9 cellular contexts compared by ENCODE assay signal in genomic region chr10:80509403-80510161, GRCh38. TPM values are rescaled to one million over a fixed set of nuclear protein-coding genes. Genes with fewer than 3 reads are reported as not detected.
DNase-seq lines count a peak whose midpoint lies in the region; ATAC-seq and TF ChIP-seq lines count a peak whose summit lies in the region.
"Had no signal": no experiment of that assay in that cellular context is flagged by ENCODE, and none has a peak within 500 bp of the region (broad histone marks: within the 10 kb centered on the region; RNA-seq: fewer than 3 reads in every experiment).

No MANE protein-coding gene starts in this region.

- ATAC-seq in left lobe of liver (peak; percentile 21), upper lobe of left lung (ENCODE audit: low FRiP score in 2 of 2) (peak in 1 of 2 donors; percentile 17), HG02642 (IDR thresholded peaks at IDR 0.05; ENCODE audit: poor library complexity, unreplicated experiment) (no peak)

- H3K27ac Mint-ChIP-seq in activated naive CD4-positive, alpha-beta T cell treated with anti-CD3 and anti-CD28 coated beads for 36 hours: peak overlapping the region; percentile 80

- peak in 2 of 4 donors; percentile 65 to 71 for TF ChIP-seq EP300 in upper lobe of left lung (IDR thresholded peaks at IDR 0.05)

- H3K4me3 Mint-ChIP-seq in activated naive CD4-positive, alpha-beta T cell treated with anti-CD3 and anti-CD28 coated beads for 36 hours: no peak overlapping the region

- TF ChIP-seq CTCF in cardiac fibroblast (IDR thresholded peaks at IDR 0.05; ENCODE audit: low read depth, low read length): no peak
- TF ChIP-seq CTCF in upper lobe of left lung (IDR thresholded peaks at IDR 0.05): no peak
- TF ChIP-seq CTCF in GM20000 (IDR thresholded peaks at IDR 0.05; ENCODE audit: extremely low read depth, missing control alignments): no peak

- peaks cover 45 to 90% (median 67%) of the 10 kb centered on the region in 4 donors for H3K36me3 ChIP-seq in upper lobe of left lung

- H3K9me3 Mint-ChIP-seq in activated naive CD4-positive, alpha-beta T cell treated with anti-CD3 and anti-CD28 coated beads for 36 hours: no peaks in the 10 kb centered on the region

- DNase-seq in activated naive CD4-positive, alpha-beta T cell treated with anti-CD3 and anti-CD28 coated beads for 36 hours: no peak
- DNase-seq in activated naive CD4-positive, alpha-beta T cell treated with anti-CD3 and anti-CD28 coated beads, Interleukin-2, amount 50 U/mL, for 16 hours: no peak
- DNase-seq in cardiac fibroblast (ENCODE audit: low read depth in 2 of 2) (peak; percentile 89 to 92), left lobe of liver (ENCODE audit: low spot score) (no peak), upper lobe of left lung (peak in 1 of 2 donors; percentile 56), SKM-1 treated with dmso at 0.1 percent for 144 hours (lab: John Stamatoyannopoulos, UW; ENCODE audit: unreplicated experiment) (no peak), GM20000 (ENCODE audit: low spot score) (no peak)
- DNase-seq: hippocampal formation had no signal

- peaks cover 23% of the 10 kb centered on the region for H3K36me3 Mint-ChIP-seq in activated naive CD4-positive, alpha-beta T cell treated with anti-CD3 and anti-CD28 coated beads for 36 hours (ENCODE audit: low read depth)

- TF ChIP-seq POLR2A in upper lobe of left lung (IDR thresholded peaks at IDR 0.05): peak in 1 of 4 donors; percentile 11

- no peaks in the 10 kb centered on the region for H3K9me3 ChIP-seq in upper lobe of left lung

- H3K4me1 ChIP-seq in upper lobe of left lung: peaks cover 54 to 73% (median 65%) of the 10 kb centered on the region in 4 donors

- no peaks in the 10 kb centered on the region for H3K27me3 ChIP-seq in upper lobe of left lung

- H3K27me3 Mint-ChIP-seq in activated naive CD4-positive, alpha-beta T cell treated with anti-CD3 and anti-CD28 coated beads for 36 hours (ENCODE audit: low read depth): no peaks in the 10 kb centered on the region

- intact Hi-C loops in activated naive CD4-positive, alpha-beta T cell treated with anti-CD3 and anti-CD28 coated beads for 36 hours (cut with micrococcal nuclease): no loop called here

- peaks cover 38% of the 10 kb centered on the region for H3K4me1 Mint-ChIP-seq in activated naive CD4-positive, alpha-beta T cell treated with anti-CD3 and anti-CD28 coated beads for 36 hours (ENCODE audit: low read depth)

- CTCF ChIA-PET in activated naive CD4-positive, alpha-beta T cell treated with anti-CD3 and anti-CD28 coated beads for 36 hours (lab: Charles Lee): interaction anchor here (0.6 to 21.2 kb wide), 6 partner anchors 11 to 132 kb away, joined by 3 to 916 read pairs (median 4); partner anchors contain the start of gene TSPAN14

- H3K4me3 ChIP-seq in cardiac fibroblast (replicated peaks in 1 of 2; ENCODE audit: low read depth in 2 of 2, low read length in 2 of 2) (no peak overlapping the region), upper lobe of left lung (no peak overlapping the region)

- H3K27ac ChIP-seq in upper lobe of left lung: peak overlapping the region; percentile 59 to 90 (median 69)

- WGBS in upper lobe of left lung, 2 donors: 51 to 53% methylated on average over 16 to 18 of the region's 18 CpGs

RNA-seq across cellular contexts. Expression of gene SH2D4B, which starts 28.1 kb away (rescaled TPM):
- under 1 TPM; 0.05 to 0.10 TPM for total RNA-seq in activated naive CD4-positive, alpha-beta T cell treated with anti-CD3 and anti-CD28 coated beads for 36 hours
- not detected for total RNA-seq in left lobe of liver
- total RNA-seq in upper lobe of left lung: 1 to 10 TPM in 1 of 6 donors, under 1 TPM in 4, not detected in 1; 0.15 to 1.0 (median 0.55) TPM

RNA-seq across cellular contexts. Expression of gene TSPAN14, which starts 55.5 kb away (rescaled TPM):
- total RNA-seq in activated naive CD4-positive, alpha-beta T cell treated with anti-CD3 and anti-CD28 coated beads for 36 hours: 10 to 100 TPM; 33.5 to 35.5 TPM
- total RNA-seq in left lobe of liver (31.3 TPM), upper lobe of left lung (100 to 1,000 TPM in 4 of 6 donors, 10 to 100 TPM in 2; 52.1 to 157 (median 111) TPM)

Comparison
In these comparisons a context has a peak if more than half of its experiments do, and no peak if none do; other contexts are left out.
1. DNase-seq: peak in cardiac fibroblast (2 of 2); none in activated naive CD4-positive, alpha-beta T cell treated with anti-CD3 and anti-CD28 coated beads for 36 hours (single experiment), activated naive CD4-positive, alpha-beta T cell treated with anti-CD3 and anti-CD28 coated beads, Interleukin-2, amount 50 U/mL, for 16 hours (single experiment), left lobe of liver (single experiment), SKM-1 treated with dmso at 0.1 percent for 144 hours (single experiment) and GM20000 (single experiment).